ENCODE assay signal across 8 cellular contexts in genomic region chr12:48789858-48790326, GRCh38. TPM values are rescaled to one million over a fixed set of nuclear protein-coding genes. Genes with fewer than 3 reads are reported as not detected.
DNase-seq lines count a peak whose midpoint lies in the region; ATAC-seq and TF ChIP-seq lines count a peak whose summit lies in the region.

No MANE protein-coding gene starts in this region.

- H3K9me3 Mint-ChIP-seq in chondrocyte (ENCODE audit: low read depth) = no peaks in the 10 kb centered on the region

- H3K27ac Mint-ChIP-seq in chondrocyte (ENCODE audit: unreplicated experiment) = peak overlapping the region; percentile 13

- no peak for DNase-seq in heart left ventricle
- no peak for DNase-seq in left ventricle myocardium superior
- no peak for DNase-seq in chondrocyte (ENCODE audit: low spot score)
- DNase-seq in GM10266 (ENCODE audit: extremely low spot score) = no peak
- DNase-seq in epidermal melanocyte (ENCODE audit: insufficient read length, low spot score) = no peak
- DNase-seq in inferior parietal cortex (ENCODE audit: extremely low spot score) = no peak

- TF ChIP-seq CTCF in heart left ventricle (IDR thresholded peaks at IDR 0.05) (no peak), chondrocyte (IDR thresholded peaks at IDR 0.05) (no peak), GM10266 (IDR thresholded peaks at IDR 0.05; ENCODE audit: control insufficient read depth, insufficient read depth, low read depth, missing control alignments) (no peak)

- H3K4me3 Mint-ChIP-seq in chondrocyte (ENCODE audit: unreplicated experiment) = peak overlapping the region; percentile 93

- H3K27me3 ChIP-seq in heart left ventricle (peaks cover 0 to 14% (median 0%) of the 10 kb centered on the region in 9 donors), muscle layer of colon (ENCODE audit: control insufficient read depth in 1 of 2, insufficient read depth in 2 of 2, low read length in 2 of 2) (no peaks in the 10 kb centered on the region)

- H3K4me1 ChIP-seq in heart left ventricle (peaks cover 3 to 40% (median 29%) of the 10 kb centered on the region in 12 donors), muscle layer of colon (ENCODE audit: insufficient read depth, low read length) (peaks cover 15% of the 10 kb centered on the region), urinary bladder (ENCODE audit: insufficient read depth) (no peaks in the 10 kb centered on the region)

- no peak for TF ChIP-seq POLR2A in heart left ventricle (IDR thresholded peaks at IDR 0.05)

- ATAC-seq in heart left ventricle = no peak
- no peak for ATAC-seq in left ventricle myocardium superior

- no peak overlapping the region for H3K9ac ChIP-seq in muscle layer of colon (ENCODE audit: low read length)

- WGBS in heart left ventricle, 4 donors = 11 to 19% (median 15%) methylated on average over 4 of the region's 4 CpGs
- WGBS in urinary bladder = 13% methylated on average over 4 of the region's 4 CpGs

- H3K9me3 ChIP-seq in heart left ventricle (no peaks in the 10 kb centered on the region), muscle layer of colon (ENCODE audit: low read length) (no peaks in the 10 kb centered on the region)

- peak overlapping the region in 9 of 12 donors; percentile 90 to 99 (median 96) for H3K27ac ChIP-seq in heart left ventricle
- peak overlapping the region; percentile 63 for H3K27ac ChIP-seq in muscle layer of colon (ENCODE audit: low read depth, low read length)
- no peak overlapping the region for H3K27ac ChIP-seq in urinary bladder (ENCODE audit: low read depth)

- no peaks in the 10 kb centered on the region for H3K36me3 Mint-ChIP-seq in chondrocyte (ENCODE audit: low read depth)

- H3K36me3 ChIP-seq in heart left ventricle (peaks cover 0 to 3% (median 0%) of the 10 kb centered on the region in 9 donors), muscle layer of colon (ENCODE audit: insufficient read depth, low read length) (no peaks in the 10 kb centered on the region), urinary bladder (ENCODE audit: insufficient read depth) (no peaks in the 10 kb centered on the region)

- intact Hi-C loops in heart left ventricle (cut with DNase I) (loop anchor here in 3 of 10 donors (2.0 to 5.0 kb wide), 2 partner anchors 73 to 108 kb away; partner anchors contain the start of genes CCNT1 (in 2 of the 3) and KANSL2 (in 1 of the 3)), left ventricle myocardium superior (cut with micrococcal nuclease) (no loop called here)

- H3K27me3 Mint-ChIP-seq in chondrocyte (ENCODE audit: low read depth) = no peaks in the 10 kb centered on the region

- H3K4me1 Mint-ChIP-seq in chondrocyte (ENCODE audit: low read depth) = peaks cover 38% of the 10 kb centered on the region

- peak overlapping the region; percentile 72 to 100 (median 97) for H3K4me3 ChIP-seq in heart left ventricle
- H3K4me3 ChIP-seq in muscle layer of colon (ENCODE audit: low read depth in 1 of 2, low read length in 2 of 2) = peak overlapping the region; percentile 39 to 99
- H3K4me3 ChIP-seq in urinary bladder (ENCODE audit: low read depth, low read length) = peak overlapping the region; percentile 90

RNA-seq across cellular contexts. Expression of gene ADCY6, which starts 1.0 kb away (rescaled TPM):
- total RNA-seq in heart left ventricle = 100 to 1,000 TPM in 8 of 9 donors, 10 to 100 TPM in 1; 88.4 to 145 (median 106) TPM
- polyA plus RNA-seq in heart left ventricle = 10 to 100 TPM; 60.6 to 87.7 TPM
- total RNA-seq in left ventricle myocardium superior = 57.0 TPM
- 54.9 to 57.6 TPM (median 57.2 TPM) in 3 replicates for total RNA-seq in chondrocyte
- total RNA-seq in urinary bladder = 30.2 TPM
- 23.9 TPM for polyA plus RNA-seq in urinary bladder

RNA-seq across cellular contexts. Expression of gene CACNB3, which starts 28.4 kb away (rescaled TPM):
- total RNA-seq in heart left ventricle (10 to 100 TPM in 1 of 9 donors, 1 to 10 TPM in 8; 3.2 to 11.2 (median 5.3) TPM), left ventricle myocardium superior (4.4 TPM), chondrocyte (57.5 to 72.6 TPM (median 69.5 TPM) in 3 replicates), urinary bladder (15.1 TPM)
- polyA plus RNA-seq in heart left ventricle (1 to 10 TPM; 4.4 to 5.7 TPM), urinary bladder (22.2 TPM)
